Comparison of ENCODE assay signal across 8 cellular contexts in the genomic region with DNA sequence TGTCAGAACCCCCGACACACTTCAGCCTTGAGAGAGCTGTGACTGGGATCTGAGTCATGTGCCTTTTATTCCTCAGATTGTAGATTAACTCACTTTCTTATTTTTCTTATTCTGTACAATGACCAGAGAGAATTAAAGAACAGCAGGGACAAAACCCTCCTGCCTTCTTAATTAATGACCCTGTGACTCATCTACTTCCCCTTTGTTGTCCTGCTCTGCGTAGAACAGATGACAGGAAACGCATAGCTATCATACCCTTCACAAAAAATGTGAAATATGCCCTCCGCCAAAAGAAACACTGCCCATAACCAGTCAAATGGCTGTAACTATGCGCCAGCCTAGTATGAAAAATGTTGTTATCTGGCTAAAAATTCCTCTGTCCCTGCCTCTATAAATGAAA. TPM values are rescaled to one million over a fixed set of nuclear protein-coding genes. Genes with fewer than 3 reads are reported as not detected.
A peak's percentile ranks its signal among the peaks of the same experiment; 100 is the strongest.
DNase-seq lines count a peak whose midpoint lies in the region; ATAC-seq and TF ChIP-seq lines count a peak whose summit lies in the region.

No MANE protein-coding gene starts in this region.

- peaks cover 12% of the 10 kb centered on the region for H3K27me3 Mint-ChIP-seq in activated CD4-positive, alpha-beta memory T cell treated with anti-CD3 and anti-CD28 coated beads for 36 hours

- no peaks in the 10 kb centered on the region for H3K36me3 ChIP-seq in mesodermal cell (ENCODE audit: control insufficient read depth, insufficient read depth, low read length)
- no peaks in the 10 kb centered on the region for H3K36me3 ChIP-seq in transverse colon

- no peaks in the 10 kb centered on the region for H3K4me1 Mint-ChIP-seq in activated CD4-positive, alpha-beta memory T cell treated with anti-CD3 and anti-CD28 coated beads for 36 hours (ENCODE audit: low read depth)

- TF ChIP-seq CTCF in cardiac fibroblast (IDR thresholded peaks at IDR 0.05; ENCODE audit: low read depth, low read length) = no peak
- no peak for TF ChIP-seq CTCF in transverse colon (IDR thresholded peaks at IDR 0.05)

- H3K4me3 Mint-ChIP-seq in activated CD4-positive, alpha-beta memory T cell treated with anti-CD3 and anti-CD28 coated beads for 36 hours = no peak overlapping the region

- H3K27ac Mint-ChIP-seq in activated CD4-positive, alpha-beta memory T cell treated with anti-CD3 and anti-CD28 coated beads for 36 hours = no peak overlapping the region

- H3K9me3 ChIP-seq in mesodermal cell (ENCODE audit: control insufficient read depth, low read length) = no peaks in the 10 kb centered on the region
- H3K9me3 ChIP-seq in transverse colon = no peaks in the 10 kb centered on the region

- 67 to 70% methylated on average over 1 to 2 of the region's 5 CpGs for WGBS in mesodermal cell (ENCODE audit: insufficient coverage in 2 of 2), 2 experiments
- 39 to 45% methylated on average over 5 of the region's 5 CpGs for WGBS in transverse colon (ENCODE audit: low coverage in 1 of 2), 2 donors

- no peak for TF ChIP-seq POLR2A in transverse colon (IDR thresholded peaks at IDR 0.05)

- POLR2A ChIA-PET in activated CD4-positive, alpha-beta memory T cell treated with anti-CD3 and anti-CD28 coated beads for 36 hours (lab: Charles Lee) = no interaction called here

- peak overlapping the region; percentile 89 for H3K27ac ChIP-seq in mesodermal cell (ENCODE audit: low read depth, low read length, severe bottlenecking)
- H3K27ac ChIP-seq in transverse colon = peak overlapping the region in 1 of 4 donors; percentile 7

- CTCF ChIA-PET in activated CD4-positive, alpha-beta memory T cell treated with anti-CD3 and anti-CD28 coated beads for 36 hours (lab: Charles Lee) = interaction anchor here (10.9 kb wide), 1 partner anchor 109 kb away, joined by 196 read pairs; no protein-coding TSS in a partner anchor

- no peaks in the 10 kb centered on the region for H3K9me3 Mint-ChIP-seq in activated CD4-positive, alpha-beta memory T cell treated with anti-CD3 and anti-CD28 coated beads for 36 hours

- intact Hi-C loops in activated CD4-positive, alpha-beta memory T cell treated with anti-CD3 and anti-CD28 coated beads for 36 hours (cut with micrococcal nuclease) = no loop called here
- intact Hi-C loops in transverse colon (cut with DNase I; ENCODE audit: low total_unique reads) = no loop called here

- H3K36me3 Mint-ChIP-seq in activated CD4-positive, alpha-beta memory T cell treated with anti-CD3 and anti-CD28 coated beads for 36 hours = no peaks in the 10 kb centered on the region

- H3K4me3 ChIP-seq in cardiac fibroblast (replicated peaks in 1 of 2; ENCODE audit: low read depth in 2 of 2, low read length in 2 of 2) (no peak overlapping the region), mesodermal cell (ENCODE audit: extremely low read depth, insufficient read depth, low read length, poor library complexity, severe bottlenecking) (no peak overlapping the region), transverse colon (no peak overlapping the region)

- no peak for TF ChIP-seq EP300 in transverse colon (IDR thresholded peaks at IDR 0.05; ENCODE audit: low read depth)

- ATAC-seq in GM21825 (IDR thresholded peaks at IDR 0.05; ENCODE audit: unreplicated experiment) = no peak

- in situ Hi-C loops in transverse colon (cut with MboI; ENCODE audit: low pct_ligation_motif_present in 1 of 4, low pct_unique_long_range_greater_than_20kb in 1 of 4, low sequenced_read_pairs in 3 of 4) = loop anchor here (5.0 to 10.0 kb wide), 5 partner anchors 104 to 216 kb away; no protein-coding TSS in a partner anchor

- H3K27me3 ChIP-seq in transverse colon = no peaks in the 10 kb centered on the region

- peak; percentile 93 for DNase-seq in COLO829 (ENCODE audit: low spot score)
- DNase-seq in NAMALWA (ENCODE audit: low spot score) = peak; percentile 40
- peak; percentile 97 for DNase-seq in cardiac fibroblast (ENCODE audit: low read depth in 2 of 2)
- no peak for DNase-seq in activated CD4-positive, alpha-beta memory T cell treated with anti-CD3 and anti-CD28 coated beads for 36 hours
- DNase-seq in GOT3 (lab: John Stamatoyannopoulos, UW) = no peak
- no peak for DNase-seq in transverse colon

- H3K4me1 ChIP-seq in mesodermal cell (ENCODE audit: control insufficient read depth, insufficient read depth, low read length, poor library complexity, severe bottlenecking) = peaks cover 22% of the 10 kb centered on the region
- peaks cover 0 to 11% (median 3%) of the 10 kb centered on the region in 4 donors for H3K4me1 ChIP-seq in transverse colon

RNA-seq across cellular contexts. Expression of a gene that starts 9.1 kb away (rescaled TPM):
- 0.29 TPM for polyA plus RNA-seq in mesodermal cell (2013, experiment 1 of 2)
- 0.46 TPM for polyA plus RNA-seq in mesodermal cell (2013, experiment 2 of 2)
- total RNA-seq in activated CD4-positive, alpha-beta memory T cell treated with anti-CD3 and anti-CD28 coated beads for 36 hours = not detected
- total RNA-seq in transverse colon = 100 to 1,000 TPM; 143 to 285 (median 238) TPM

Comparison
In these comparisons a context has a peak if more than half of its experiments do, and no peak if none do; other contexts are left out.
1. DNase-seq: peak in COLO829 (single experiment), NAMALWA (single experiment) and cardiac fibroblast (2 of 2); none in activated CD4-positive, alpha-beta memory T cell treated with anti-CD3 and anti-CD28 coated beads for 36 hours (single experiment), GOT3 (single experiment) and transverse colon (single experiment).
2. RNA of a gene that starts 9.1 kb away (total RNA-seq): 143 to 285 TPM in transverse colon; not detected in activated CD4-positive, alpha-beta memory T cell treated with anti-CD3 and anti-CD28 coated beads for 36 hours; every median in the first group is over 100 times any median in the second.